8 cellular contexts compared by ENCODE assay signal in the genomic region with DNA sequence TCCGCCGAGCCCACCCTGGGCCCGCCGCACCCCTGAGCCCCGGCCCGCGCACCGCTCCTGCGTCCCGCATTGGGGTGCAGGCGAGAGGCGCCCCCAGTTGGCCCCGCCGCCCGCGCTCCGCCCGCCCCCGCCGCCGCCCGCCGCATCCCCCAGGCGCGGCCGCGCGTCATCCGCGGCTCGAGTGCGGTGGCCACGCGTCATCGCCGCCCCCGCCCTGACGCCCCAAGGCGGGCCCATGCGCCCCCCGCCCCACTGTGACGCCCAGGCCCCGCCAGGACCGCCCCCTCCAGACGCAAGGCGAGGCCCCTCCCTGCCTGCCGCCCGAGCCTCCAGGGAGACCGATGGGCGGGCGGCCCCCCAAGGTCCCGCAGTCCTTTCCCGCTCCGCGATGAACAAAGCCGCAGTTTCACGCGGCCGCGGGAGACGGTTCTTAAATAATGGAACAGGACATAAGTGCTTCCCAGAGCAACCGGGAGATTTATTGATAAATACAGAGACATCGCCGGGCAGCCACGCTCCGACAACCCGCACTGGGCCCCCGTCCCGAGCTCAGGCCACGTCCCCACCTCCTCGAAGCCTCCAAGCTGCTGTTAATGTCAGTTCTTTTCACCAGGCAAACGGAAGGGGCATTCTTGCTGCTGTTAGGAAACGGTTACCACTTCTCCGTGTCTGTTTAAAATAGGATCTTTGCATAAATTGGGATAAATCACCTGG. TPM values are rescaled to one million over a fixed set of nuclear protein-coding genes. Genes with fewer than 3 reads are reported as not detected.
DNase-seq lines count a peak whose midpoint lies in the region; ATAC-seq and TF ChIP-seq lines count a peak whose summit lies in the region.

A gene with protein sequence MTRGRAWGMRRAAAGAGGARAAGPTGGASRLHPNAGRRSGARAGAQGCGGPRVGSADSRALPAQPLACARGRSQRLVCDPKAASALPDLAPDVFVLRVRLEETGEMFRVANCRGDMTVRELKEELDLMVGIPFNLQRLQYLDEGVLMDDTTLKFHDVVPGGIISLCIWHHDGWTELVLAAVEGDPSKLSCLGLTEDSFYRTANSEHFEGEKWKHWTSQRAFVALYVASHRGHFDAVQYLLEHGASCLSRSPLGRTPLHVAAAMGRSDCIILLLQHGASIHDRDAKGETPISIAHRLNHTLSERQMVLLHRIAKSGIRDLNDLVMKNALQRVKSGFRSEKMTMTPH (minus strand): TSS at position 170 of the 714 bp plus-strand sequence. CDS start 0 bp downstream, at position 170.

- POLR2A ChIA-PET in activated CD4-positive, alpha-beta memory T cell treated with anti-CD3 and anti-CD28 coated beads for 36 hours (lab: Charles Lee): no interaction called here
- POLR2A ChIA-PET in activated CD4-positive, alpha-beta memory T cell treated with anti-CD3 and anti-CD28 coated beads, Interleukin-2, amount 10 ng/mL, durations not matched to agents 7 days and 5 days (lab: Charles Lee): no interaction called here

- no peak for TF ChIP-seq CTCF in glutamatergic neuron (IDR thresholded peaks at IDR 0.05; ENCODE audit: partially characterized antibody, unreplicated experiment)

- H3K4me3 Mint-ChIP-seq in activated CD4-positive, alpha-beta memory T cell treated with anti-CD3 and anti-CD28 coated beads for 36 hours: peak within 1 kb of the TSS; percentile 41
- no peak within 1 kb of the TSS for H3K4me3 Mint-ChIP-seq in activated CD4-positive, alpha-beta memory T cell treated with anti-CD3 and anti-CD28 coated beads, Interleukin-2, amount 10 ng/mL, durations not matched to agents 7 days and 5 days
- H3K4me3 Mint-ChIP-seq in glutamatergic neuron (ENCODE audit: unreplicated experiment): peak within 1 kb of the TSS; percentile 82

- H3K36me3 Mint-ChIP-seq in activated CD4-positive, alpha-beta memory T cell treated with anti-CD3 and anti-CD28 coated beads for 36 hours: peaks cover 3% of the 10 kb centered on the region
- H3K36me3 Mint-ChIP-seq in activated CD4-positive, alpha-beta memory T cell treated with anti-CD3 and anti-CD28 coated beads, Interleukin-2, amount 10 ng/mL, durations not matched to agents 7 days and 5 days (ENCODE audit: low read depth): peaks cover 23% of the 10 kb centered on the region
- H3K36me3 Mint-ChIP-seq in glutamatergic neuron (ENCODE audit: unreplicated experiment): peaks cover 10% of the 10 kb centered on the region

- peak; percentile 58 for DNase-seq in activated CD4-positive, alpha-beta memory T cell treated with anti-CD3 and anti-CD28 coated beads for 36 hours
- no peak for DNase-seq in activated CD4-positive, alpha-beta memory T cell treated with anti-CD3 and anti-CD28 coated beads, Interleukin-2, amount 10 ng/mL, durations not matched to agents 7 days and 5 days
- peak; percentile 6 for DNase-seq in activated T-helper 1 cell treated with Interleukin-2 at 50 U/mL for 16 hours (ENCODE audit: low read depth)
- peak; percentile 51 for DNase-seq in glutamatergic neuron
- peak; percentile 47 for DNase-seq in stimulated activated CD4-positive, alpha-beta T cell treated with anti-CD3 and anti-CD28 coated beads, Interleukin-2, amount 100 ng/mL, for 4 hours (ENCODE audit: low read depth)
- DNase-seq in MV-4-11 (lab: John Stamatoyannopoulos, UW): no peak
- no peak for DNase-seq in kidney glomerular epithelial cell (lab: John Stamatoyannopoulos, UW)

- H3K4me1 Mint-ChIP-seq in activated CD4-positive, alpha-beta memory T cell treated with anti-CD3 and anti-CD28 coated beads for 36 hours (ENCODE audit: low read depth): peaks cover 21% of the 10 kb centered on the region
- H3K4me1 Mint-ChIP-seq in activated CD4-positive, alpha-beta memory T cell treated with anti-CD3 and anti-CD28 coated beads, Interleukin-2, amount 10 ng/mL, durations not matched to agents 7 days and 5 days: peaks cover 7% of the 10 kb centered on the region
- peaks cover 7% of the 10 kb centered on the region for H3K4me1 Mint-ChIP-seq in glutamatergic neuron (ENCODE audit: low read depth, unreplicated experiment)

- intact Hi-C loops in activated CD4-positive, alpha-beta memory T cell treated with anti-CD3 and anti-CD28 coated beads for 36 hours (cut with micrococcal nuclease): no loop called here

- CTCF ChIA-PET in activated CD4-positive, alpha-beta memory T cell treated with anti-CD3 and anti-CD28 coated beads for 36 hours (lab: Charles Lee): no interaction called here
- CTCF ChIA-PET in activated CD4-positive, alpha-beta memory T cell treated with anti-CD3 and anti-CD28 coated beads, Interleukin-2, amount 10 ng/mL, durations not matched to agents 7 days and 5 days (lab: Charles Lee): no interaction called here

- H3K27ac Mint-ChIP-seq in activated CD4-positive, alpha-beta memory T cell treated with anti-CD3 and anti-CD28 coated beads for 36 hours: no peak within 1 kb of the TSS
- no peak within 1 kb of the TSS for H3K27ac Mint-ChIP-seq in activated CD4-positive, alpha-beta memory T cell treated with anti-CD3 and anti-CD28 coated beads, Interleukin-2, amount 10 ng/mL, durations not matched to agents 7 days and 5 days
- peak within 1 kb of the TSS; percentile 24 for H3K27ac Mint-ChIP-seq in glutamatergic neuron (ENCODE audit: unreplicated experiment)

- no peaks in the 10 kb centered on the region for H3K9me3 Mint-ChIP-seq in activated CD4-positive, alpha-beta memory T cell treated with anti-CD3 and anti-CD28 coated beads for 36 hours
- no peaks in the 10 kb centered on the region for H3K9me3 Mint-ChIP-seq in activated CD4-positive, alpha-beta memory T cell treated with anti-CD3 and anti-CD28 coated beads, Interleukin-2, amount 10 ng/mL, durations not matched to agents 7 days and 5 days
- peaks cover 5% of the 10 kb centered on the region for H3K9me3 Mint-ChIP-seq in glutamatergic neuron (ENCODE audit: unreplicated experiment)

- H3K27me3 Mint-ChIP-seq in activated CD4-positive, alpha-beta memory T cell treated with anti-CD3 and anti-CD28 coated beads for 36 hours: peaks cover 42% of the 10 kb centered on the region
- peaks cover 52% of the 10 kb centered on the region for H3K27me3 Mint-ChIP-seq in activated CD4-positive, alpha-beta memory T cell treated with anti-CD3 and anti-CD28 coated beads, Interleukin-2, amount 10 ng/mL, durations not matched to agents 7 days and 5 days
- H3K27me3 Mint-ChIP-seq in glutamatergic neuron (ENCODE audit: unreplicated experiment): peaks cover 27% of the 10 kb centered on the region

- no peak for ATAC-seq in GM18505 (IDR thresholded peaks at IDR 0.05; ENCODE audit: unreplicated experiment)

- TF ChIP-seq POLR2A in GM18505 (IDR thresholded peaks at IDR 0.05; ENCODE audit: borderline replicate concordance, extremely low read depth, insufficient read depth, insufficient read length): no peak

RNA-seq across cellular contexts. Expression of the gene that starts here (rescaled TPM):
- not detected for total RNA-seq in activated CD4-positive, alpha-beta memory T cell treated with anti-CD3 and anti-CD28 coated beads for 36 hours
- not detected for total RNA-seq in activated CD4-positive, alpha-beta memory T cell treated with anti-CD3 and anti-CD28 coated beads, Interleukin-2, amount 10 ng/mL, durations not matched to agents 7 days and 5 days
- not detected for total RNA-seq in glutamatergic neuron (ENCODE audit: unreplicated experiment)

Comparison
In these comparisons a context has a peak if more than half of its experiments do, and no peak if none do; other contexts are left out.
1. Peak in DNase-seq in activated CD4-positive, alpha-beta memory T cell treated with anti-CD3 and anti-CD28 coated beads for 36 hours; RNA of the gene not detected or under 1 TPM.
2. Peak in DNase-seq in glutamatergic neuron; RNA of the gene not detected or under 1 TPM.
3. DNase-seq: peak in activated T-helper 1 cell treated with Interleukin-2 at 50 U/mL for 16 hours (single experiment) and stimulated activated CD4-positive, alpha-beta T cell treated with anti-CD3 and anti-CD28 coated beads, Interleukin-2, amount 100 ng/mL, for 4 hours (single experiment); none in activated CD4-positive, alpha-beta memory T cell treated with anti-CD3 and anti-CD28 coated beads, Interleukin-2, amount 10 ng/mL, durations not matched to agents 7 days and 5 days (single experiment), MV-4-11 (single experiment) and kidney glomerular epithelial cell (single experiment).